ENCODE assay signal across 8 cellular contexts in genomic region chr5:1167728-1168709, GRCh38. TPM values are rescaled to one million over a fixed set of nuclear protein-coding genes. Genes with fewer than 3 reads are reported as not detected.
A peak's percentile ranks its signal among the peaks of the same experiment; 100 is the strongest.
DNase-seq lines count a peak whose midpoint lies in the region; ATAC-seq and TF ChIP-seq lines count a peak whose summit lies in the region.

No MANE protein-coding gene starts in this region.

- no peaks in the 10 kb centered on the region for H3K36me3 Mint-ChIP-seq in CD4-positive, alpha-beta T cell (ENCODE audit: low read depth)

- H3K14ac ChIP-seq in neuronal stem cell (ENCODE audit: low read length), result peak overlapping the region; percentile 59

- H3K4me3 Mint-ChIP-seq in CD4-positive, alpha-beta T cell, result peak overlapping the region; percentile 62

- no peaks in the 10 kb centered on the region for H3K79me1 ChIP-seq in neuronal stem cell (ENCODE audit: low read depth, low read length)

- no peak overlapping the region for H4K91ac ChIP-seq in neuronal stem cell (ENCODE audit: low read depth, low read length, poor library complexity)

- no peaks in the 10 kb centered on the region for H3K9me3 Mint-ChIP-seq in CD4-positive, alpha-beta T cell

- no peaks in the 10 kb centered on the region for H3K36me3 ChIP-seq in neuronal stem cell (replicated peaks in 1 of 2; ENCODE audit: control insufficient read depth in 2 of 2, insufficient read depth in 2 of 2, low read length in 2 of 2)

- POLR2A ChIA-PET in CD4-positive, alpha-beta T cell (lab: Charles Lee), result interaction anchor here (0.6 to 1.2 kb wide), 2 partner anchors 136 to 487 kb away, joined by 3 read pairs; no protein-coding TSS in a partner anchor

- H3K4ac ChIP-seq in neuronal stem cell (ENCODE audit: low read length), result no peak overlapping the region

- peaks cover 4% of the 10 kb centered on the region for H3K27me3 Mint-ChIP-seq in CD4-positive, alpha-beta T cell

- H3K4me2 ChIP-seq in neuronal stem cell (ENCODE audit: insufficient read depth, low read length, poor library complexity, severe bottlenecking), result peak overlapping the region; percentile 57

- no peak overlapping the region for H3K27ac Mint-ChIP-seq in CD4-positive, alpha-beta T cell

- WGBS in neuronal stem cell (ENCODE audit: extremely low coverage in 2 of 2, insufficient read length in 2 of 2, insufficient replicate concordance in 1 of 2), 2 donors, result no CpG with 5 or more reads among the region's 28 CpGs

- H2BK15ac ChIP-seq in neuronal stem cell (ENCODE audit: low read length), result peak overlapping the region; percentile 41

- H2BK5ac ChIP-seq in neuronal stem cell (ENCODE audit: low read length), result no peak overlapping the region

- H4K8ac ChIP-seq in neuronal stem cell (ENCODE audit: low read depth, low read length), result peak overlapping the region; percentile 9

- H2BK120ac ChIP-seq in neuronal stem cell (ENCODE audit: low read depth, low read length), result no peak overlapping the region

- in situ Hi-C loops in KBM-7 (cut with MboI; ENCODE audit: low pct_unique_long_range_greater_than_20kb, low sequenced_read_pairs), result loop anchor here (25.0 kb wide), 2 partner anchors 231 to 469 kb away; no protein-coding TSS in a partner anchor

- TF ChIP-seq CTCF in CD4-positive, alpha-beta T cell (IDR thresholded peaks at IDR 0.05), result peak; percentile 86

- ATAC-seq in CD4-positive, alpha-beta T cell (ENCODE audit: poor library complexity), result peak; percentile 88
- peak; percentile 69 for ATAC-seq in GM21390 (IDR thresholded peaks at IDR 0.05; ENCODE audit: unreplicated experiment)

- H3K27me3 ChIP-seq in CD4-positive, alpha-beta T cell (ENCODE audit: control insufficient read depth, insufficient read depth, low read length), result peaks cover 10% of the 10 kb centered on the region
- peaks cover 0 to 5% (median 0%) of the 10 kb centered on the region in 3 experiments for H3K27me3 ChIP-seq in neuronal stem cell (ENCODE audit: control insufficient read depth in 3 of 3, insufficient read depth in 3 of 3, low read depth in 1 of 3, low read length in 3 of 3)

- peaks cover 3 to 6% of the 10 kb centered on the region in 2 donors for H3K4me1 ChIP-seq in neuronal stem cell (ENCODE audit: control insufficient read depth in 2 of 2, insufficient read depth in 1 of 2, low read depth in 1 of 2, low read length in 2 of 2)

- no peak overlapping the region for H3K9ac ChIP-seq in neuronal stem cell (ENCODE audit: low read depth, low read length, poor library complexity)

- DNase-seq in CD4-positive, alpha-beta T cell, result peak; percentile 52 to 70 (median 58)
- DNase-seq in KBM-7 (peak; percentile 74), RKO (ENCODE audit: low spot score) (peak; percentile 81), fibroblast of the conjunctiva (ENCODE audit: low read depth) (peak; percentile 43), neuronal stem cell (ENCODE audit: low spot score) (peak; percentile 57), superior temporal gyrus (ENCODE audit: extremely low spot score) (peak; percentile 84)
- DNase-seq in activated T-helper 1 cell treated with anti-CD3 and anti-CD28 coated beads, Interleukin-2, amount 50 U/mL, for 16 hours (ENCODE audit: low read depth in 1 of 2, low spot score in 1 of 2), result peak; percentile 26 to 30

- no peak overlapping the region for H2BK12ac ChIP-seq in neuronal stem cell (ENCODE audit: low read length)

- peaks cover 7% of the 10 kb centered on the region for H3K4me1 Mint-ChIP-seq in CD4-positive, alpha-beta T cell (ENCODE audit: low read depth)

- peak overlapping the region; percentile 8 for H2AK5ac ChIP-seq in neuronal stem cell (ENCODE audit: low read depth, low read length)

- H3K27ac ChIP-seq in CD4-positive, alpha-beta T cell (ENCODE audit: low read depth, low read length), result no peak overlapping the region
- no peak overlapping the region for H3K27ac ChIP-seq in neuronal stem cell (replicated peaks; ENCODE audit: low read length)

- peak overlapping the region; percentile 84 for H2AFZ ChIP-seq in neuronal stem cell (ENCODE audit: low read length)

- intact Hi-C loops in CD4-positive, alpha-beta T cell (cut with DNase I, micrococcal nuclease), result loop anchor here (1.0 to 5.0 kb wide), 4 partner anchors 179 to 477 kb away; partner anchors contain the start of gene CLPTM1L (in 1 of the 2)

- no peaks in the 10 kb centered on the region for H3K9me3 ChIP-seq in CD4-positive, alpha-beta T cell (ENCODE audit: control insufficient read depth, low read length)
- H3K9me3 ChIP-seq in neuronal stem cell (replicated peaks in 1 of 2; ENCODE audit: control insufficient read depth in 2 of 2, insufficient read depth in 1 of 2, low read depth in 1 of 2, low read length in 2 of 2), result no peaks in the 10 kb centered on the region

- CTCF ChIA-PET in CD4-positive, alpha-beta T cell (lab: Charles Lee), result interaction anchor here (2.5 kb wide), 1 partner anchor 477 kb away, joined by 13 read pairs; no protein-coding TSS in a partner anchor

- H3K18ac ChIP-seq in neuronal stem cell (ENCODE audit: low read length), result peak overlapping the region; percentile 61

- H3K23ac ChIP-seq in neuronal stem cell (ENCODE audit: low read depth, low read length, poor library complexity), result no peak overlapping the region

- peak overlapping the region in 1 of 2 donors; percentile 68 for H3K4me3 ChIP-seq in neuronal stem cell (ENCODE audit: low read length in 2 of 2)

RNA-seq across cellular contexts. Expression of gene SLC6A19, which starts 33.4 kb away (rescaled TPM):
- not detected for total RNA-seq in CD4-positive, alpha-beta T cell
- not detected for polyA plus RNA-seq in neuronal stem cell (2013, experiment 1 of 2)
- not detected for polyA plus RNA-seq in neuronal stem cell (2013, experiment 2 of 2)

RNA-seq across cellular contexts. Expression of gene SLC12A7, which starts 56.2 kb away (rescaled TPM):
- total RNA-seq in CD4-positive, alpha-beta T cell, result 10 to 100 TPM; 47.9 to 51.7 TPM
- polyA plus RNA-seq in neuronal stem cell (2013, experiment 1 of 2), result 25.7 TPM
- polyA plus RNA-seq in neuronal stem cell (2013, experiment 2 of 2), result 25.0 TPM

RNA-seq across cellular contexts. Expression of gene SLC6A18, which starts 57.2 kb away (rescaled TPM):
- not detected for total RNA-seq in CD4-positive, alpha-beta T cell
- not detected for polyA plus RNA-seq in neuronal stem cell (2013, experiment 1 of 2)
- not detected for polyA plus RNA-seq in neuronal stem cell (2013, experiment 2 of 2)

Comparison
In these comparisons a context has a peak if more than half of its experiments do, and no peak if none do; other contexts are left out.
1. DNase-seq: peak in every context shown above with its lines; median percentile 84 in superior temporal gyrus; 81 in RKO; 74 in KBM-7; 58 in CD4-positive, alpha-beta T cell; 57 in neuronal stem cell; 43 in fibroblast of the conjunctiva; 28 in activated T-helper 1 cell treated with anti-CD3 and anti-CD28 coated beads, Interleukin-2, amount 50 U/mL, for 16 hours.